In genomic region chr17:67478266-67479118, GRCh38 we compare ENCODE assay signal across 10 cellular contexts.
DNase-seq lines count a peak whose midpoint lies in the region; ATAC-seq lines count a peak whose summit lies in the region.
"Had no signal": no experiment of that assay in that cellular context is flagged by ENCODE, and none has a peak within 500 bp of the region (broad histone marks: within the 10 kb centered on the region; RNA-seq: fewer than 3 reads in every experiment).

No MANE protein-coding gene starts in this region.

- POLR2A ChIA-PET in activated CD4-positive, alpha-beta T cell treated with anti-CD3 and anti-CD28 coated beads, Interleukin-2, amount 10 ng/mL, durations not matched to agents 7 days and 5 days (lab: Charles Lee), result interaction anchor here (0.6 to 1.7 kb wide), 2 partner anchors 37 to 82 kb away, joined by 3 to 4 read pairs; no protein-coding TSS in a partner anchor

- no peak for DNase-seq in activated CD4-positive, alpha-beta T cell treated with anti-CD3 and anti-CD28 coated beads, Interleukin-2, amount 10 ng/mL, durations not matched to agents 7 days and 5 days
- DNase-seq in activated CD4-positive, alpha-beta T cell treated with anti-CD3 and anti-CD28 coated beads for 4 hours, result no peak
- DNase-seq in immature natural killer cell (no peak), T1000 (lab: John Stamatoyannopoulos, UW) (no peak)
- DNase-seq in stimulated activated effector memory CD8-positive, alpha-beta T cell treated with anti-CD3 and anti-CD28 coated beads, Interleukin-12 subunit alpha, Interleukin-12 subunit beta, amount 100 ng/mL, for 72 hours (ENCODE audit: low spot score in 2 of 2), result no peak
- no peak for DNase-seq in stimulated activated CD4-positive, alpha-beta T cell treated with anti-CD3 and anti-CD28 coated beads, Interleukin-1b, Interleukin-23, amount 100 ng/mL, for 48 hours
- DNase-seq: NCI-H2029, pancreas had no signal

- peaks cover 4% of the 10 kb centered on the region for H3K36me3 Mint-ChIP-seq in activated CD4-positive, alpha-beta T cell treated with anti-CD3 and anti-CD28 coated beads, Interleukin-2, amount 10 ng/mL, durations not matched to agents 7 days and 5 days (ENCODE audit: low read depth)
- H3K36me3 Mint-ChIP-seq in activated T-helper 17 cell treated with anti-CD3 and anti-CD28 coated beads, Interleukin-2, amount 50 U/mL, for 72 hours (ENCODE audit: low read depth), result no peaks in the 10 kb centered on the region
- H3K36me3 Mint-ChIP-seq in immature natural killer cell, result no peaks in the 10 kb centered on the region
- H3K36me3 Mint-ChIP-seq in stimulated activated effector memory CD8-positive, alpha-beta T cell treated with anti-CD3 and anti-CD28 coated beads, Interleukin-12 subunit alpha, Interleukin-12 subunit beta, amount 100 ng/mL, for 72 hours, result peaks cover 6% of the 10 kb centered on the region

- CTCF ChIA-PET in activated CD4-positive, alpha-beta T cell treated with anti-CD3 and anti-CD28 coated beads, Interleukin-2, amount 10 ng/mL, durations not matched to agents 7 days and 5 days (lab: Charles Lee), result interaction anchor here (0.7 to 4.4 kb wide), 6 partner anchors 37 to 104 kb away, joined by 3 to 55 read pairs (median 3); no protein-coding TSS in a partner anchor

- ATAC-seq in activated T-helper 17 cell treated with anti-CD3 and anti-CD28 coated beads, Interleukin-2, amount 50 U/mL, for 72 hours (replicated peaks), result peak; percentile 18
- ATAC-seq in stimulated activated effector memory CD8-positive, alpha-beta T cell treated with anti-CD3 and anti-CD28 coated beads, Interleukin-12 subunit alpha, Interleukin-12 subunit beta, amount 100 ng/mL, for 72 hours, result no peak
- ATAC-seq in GM21737 (IDR thresholded peaks at IDR 0.05; ENCODE audit: unreplicated experiment), result no peak
- ATAC-seq: pancreas had no signal

- no peaks in the 10 kb centered on the region for H3K9me3 Mint-ChIP-seq in activated CD4-positive, alpha-beta T cell treated with anti-CD3 and anti-CD28 coated beads, Interleukin-2, amount 10 ng/mL, durations not matched to agents 7 days and 5 days
- H3K9me3 Mint-ChIP-seq in activated T-helper 17 cell treated with anti-CD3 and anti-CD28 coated beads, Interleukin-2, amount 50 U/mL, for 72 hours, result no peaks in the 10 kb centered on the region
- no peaks in the 10 kb centered on the region for H3K9me3 Mint-ChIP-seq in immature natural killer cell
- no peaks in the 10 kb centered on the region for H3K9me3 Mint-ChIP-seq in stimulated activated effector memory CD8-positive, alpha-beta T cell treated with anti-CD3 and anti-CD28 coated beads, Interleukin-12 subunit alpha, Interleukin-12 subunit beta, amount 100 ng/mL, for 72 hours

- peaks cover 73% of the 10 kb centered on the region for H3K4me1 Mint-ChIP-seq in activated CD4-positive, alpha-beta T cell treated with anti-CD3 and anti-CD28 coated beads, Interleukin-2, amount 10 ng/mL, durations not matched to agents 7 days and 5 days
- peaks cover 50% of the 10 kb centered on the region for H3K4me1 Mint-ChIP-seq in activated T-helper 17 cell treated with anti-CD3 and anti-CD28 coated beads, Interleukin-2, amount 50 U/mL, for 72 hours
- H3K4me1 Mint-ChIP-seq in immature natural killer cell, result peaks cover 80 to 83% of the 10 kb centered on the region in 2 donors
- H3K4me1 Mint-ChIP-seq in stimulated activated effector memory CD8-positive, alpha-beta T cell treated with anti-CD3 and anti-CD28 coated beads, Interleukin-12 subunit alpha, Interleukin-12 subunit beta, amount 100 ng/mL, for 72 hours, result peaks cover 72% of the 10 kb centered on the region

- H3K4me3 Mint-ChIP-seq in activated CD4-positive, alpha-beta T cell treated with anti-CD3 and anti-CD28 coated beads, Interleukin-2, amount 10 ng/mL, durations not matched to agents 7 days and 5 days, result peak overlapping the region; percentile 74
- H3K4me3 Mint-ChIP-seq in activated T-helper 17 cell treated with anti-CD3 and anti-CD28 coated beads, Interleukin-2, amount 50 U/mL, for 72 hours, result peak overlapping the region; percentile 83
- H3K4me3 Mint-ChIP-seq in immature natural killer cell, result peak overlapping the region; percentile 46 to 77 (median 77)
- H3K4me3 Mint-ChIP-seq in stimulated activated effector memory CD8-positive, alpha-beta T cell treated with anti-CD3 and anti-CD28 coated beads, Interleukin-12 subunit alpha, Interleukin-12 subunit beta, amount 100 ng/mL, for 72 hours, result peak overlapping the region; percentile 80

- no peaks in the 10 kb centered on the region for H3K27me3 Mint-ChIP-seq in activated CD4-positive, alpha-beta T cell treated with anti-CD3 and anti-CD28 coated beads, Interleukin-2, amount 10 ng/mL, durations not matched to agents 7 days and 5 days
- H3K27me3 Mint-ChIP-seq in activated T-helper 17 cell treated with anti-CD3 and anti-CD28 coated beads, Interleukin-2, amount 50 U/mL, for 72 hours, result no peaks in the 10 kb centered on the region
- peaks cover 0 to 9% (median 4%) of the 10 kb centered on the region in 3 donors for H3K27me3 Mint-ChIP-seq in immature natural killer cell (ENCODE audit: low read depth in 3 of 3)

- H3K27ac Mint-ChIP-seq in activated CD4-positive, alpha-beta T cell treated with anti-CD3 and anti-CD28 coated beads, Interleukin-2, amount 10 ng/mL, durations not matched to agents 7 days and 5 days, result peak overlapping the region; percentile 93
- H3K27ac Mint-ChIP-seq in activated T-helper 17 cell treated with anti-CD3 and anti-CD28 coated beads, Interleukin-2, amount 50 U/mL, for 72 hours, result peak overlapping the region; percentile 95
- peak overlapping the region; percentile 89 to 96 (median 92) for H3K27ac Mint-ChIP-seq in immature natural killer cell
- H3K27ac Mint-ChIP-seq in stimulated activated effector memory CD8-positive, alpha-beta T cell treated with anti-CD3 and anti-CD28 coated beads, Interleukin-12 subunit alpha, Interleukin-12 subunit beta, amount 100 ng/mL, for 72 hours, result peak overlapping the region; percentile 99
